In genomic region chr10:105840288-105840770, GRCh38 we compare ENCODE assay signal across 1 cellular context.
TF ChIP-seq lines count a peak whose summit lies in the region.

No MANE protein-coding gene starts in this region.

TF ChIP-seq in neural cell, 6 proteins besides CTCF, POLR2A, EP300 and RAD21 (continued from another document):
- no peak for TF ChIP-seq POLR2AphosphoS5 (IDR thresholded peaks at IDR 0.05)
- TF ChIP-seq, protein P1, sequence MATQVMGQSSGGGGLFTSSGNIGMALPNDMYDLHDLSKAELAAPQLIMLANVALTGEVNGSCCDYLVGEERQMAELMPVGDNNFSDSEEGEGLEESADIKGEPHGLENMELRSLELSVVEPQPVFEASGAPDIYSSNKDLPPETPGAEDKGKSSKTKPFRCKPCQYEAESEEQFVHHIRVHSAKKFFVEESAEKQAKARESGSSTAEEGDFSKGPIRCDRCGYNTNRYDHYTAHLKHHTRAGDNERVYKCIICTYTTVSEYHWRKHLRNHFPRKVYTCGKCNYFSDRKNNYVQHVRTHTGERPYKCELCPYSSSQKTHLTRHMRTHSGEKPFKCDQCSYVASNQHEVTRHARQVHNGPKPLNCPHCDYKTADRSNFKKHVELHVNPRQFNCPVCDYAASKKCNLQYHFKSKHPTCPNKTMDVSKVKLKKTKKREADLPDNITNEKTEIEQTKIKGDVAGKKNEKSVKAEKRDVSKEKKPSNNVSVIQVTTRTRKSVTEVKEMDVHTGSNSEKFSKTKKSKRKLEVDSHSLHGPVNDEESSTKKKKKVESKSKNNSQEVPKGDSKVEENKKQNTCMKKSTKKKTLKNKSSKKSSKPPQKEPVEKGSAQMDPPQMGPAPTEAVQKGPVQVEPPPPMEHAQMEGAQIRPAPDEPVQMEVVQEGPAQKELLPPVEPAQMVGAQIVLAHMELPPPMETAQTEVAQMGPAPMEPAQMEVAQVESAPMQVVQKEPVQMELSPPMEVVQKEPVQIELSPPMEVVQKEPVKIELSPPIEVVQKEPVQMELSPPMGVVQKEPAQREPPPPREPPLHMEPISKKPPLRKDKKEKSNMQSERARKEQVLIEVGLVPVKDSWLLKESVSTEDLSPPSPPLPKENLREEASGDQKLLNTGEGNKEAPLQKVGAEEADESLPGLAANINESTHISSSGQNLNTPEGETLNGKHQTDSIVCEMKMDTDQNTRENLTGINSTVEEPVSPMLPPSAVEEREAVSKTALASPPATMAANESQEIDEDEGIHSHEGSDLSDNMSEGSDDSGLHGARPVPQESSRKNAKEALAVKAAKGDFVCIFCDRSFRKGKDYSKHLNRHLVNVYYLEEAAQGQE (IDR thresholded peaks at IDR 0.05; ENCODE audit: borderline replicate concordance), result no peak
- TF ChIP-seq SMC3 (conservative IDR thresholded peaks at IDR 0.05; ENCODE audit: poor library complexity), result no peak
TF ChIP-seq in neural cell: peak in this region for 0.
